ENCODE assay signal across 1 cellular context in genomic region chr22:29394931-29395581, GRCh38.
TF ChIP-seq lines count a peak whose summit lies in the region.

No MANE protein-coding gene starts in this region.

TF ChIP-seq in HepG2, 621 proteins besides CTCF, POLR2A, EP300 and RAD21 (continued from another document and continues in another):
- TF ChIP-seq GMEB1 (CRISPR knock-in tag; IDR thresholded peaks at IDR 0.05; ENCODE audit: borderline replicate concordance): no peak
- peak; percentile 43 for TF ChIP-seq ARID5B (CRISPR knock-in tag; IDR thresholded peaks at IDR 0.05)
- peak; percentile 82 for TF ChIP-seq ARID3A (IDR thresholded peaks at IDR 0.05; ENCODE audit: low read depth, low read length)
- TF ChIP-seq ZNF275 (CRISPR knock-in tag; IDR thresholded peaks at IDR 0.05; ENCODE audit: borderline replicate concordance): no peak
- TF ChIP-seq SOX6 (IDR thresholded peaks at IDR 0.05): no peak
- peak; percentile 15; the same call in 1 of the 2 replicates for TF ChIP-seq SOX6 (CRISPR knock-in tag; IDR thresholded peaks at IDR 0.05)
- no peak for TF ChIP-seq ZBTB20 (CRISPR knock-in tag; IDR thresholded peaks at IDR 0.05; ENCODE audit: borderline replicate concordance, low read depth)
- no peak for TF ChIP-seq MED13 (CRISPR knock-in tag; IDR thresholded peaks at IDR 0.05)
- no peak for TF ChIP-seq PCBP2 (optimal IDR thresholded peaks at IDR 0.05; ENCODE audit: low read depth, low read length, poor library complexity, severe bottlenecking)
- no peak for TF ChIP-seq SIX4 (CRISPR knock-in tag; IDR thresholded peaks at IDR 0.05)
- no peak for TF ChIP-seq ZNF850 (CRISPR knock-in tag; conservative IDR thresholded peaks at IDR 0.05)
- TF ChIP-seq GPN1 (CRISPR knock-in tag; IDR thresholded peaks at IDR 0.05; ENCODE audit: borderline replicate concordance): no peak
- TF ChIP-seq MAF1 (CRISPR knock-in tag; IDR thresholded peaks at IDR 0.05; ENCODE audit: borderline replicate concordance): no peak
- no peak for TF ChIP-seq ZNF296 (CRISPR knock-in tag; conservative IDR thresholded peaks at IDR 0.05)
- TF ChIP-seq TOPORS (CRISPR knock-in tag; IDR thresholded peaks at IDR 0.05): no peak
- TF ChIP-seq CENPT (CRISPR knock-in tag; IDR thresholded peaks at IDR 0.05; ENCODE audit: low read depth): no peak
- no peak for TF ChIP-seq RELA (CRISPR knock-in tag; IDR thresholded peaks at IDR 0.05)
- no peak for TF ChIP-seq MEF2D (CRISPR knock-in tag; IDR thresholded peaks at IDR 0.05)
- TF ChIP-seq HCFC1 (IDR thresholded peaks at IDR 0.05; ENCODE audit: low read depth, low read length): no peak
- TF ChIP-seq ZNF605 (CRISPR knock-in tag; IDR thresholded peaks at IDR 0.05): no peak
- TF ChIP-seq NFATC3 (CRISPR knock-in tag; IDR thresholded peaks at IDR 0.05): no peak
- TF ChIP-seq NR1H2 (CRISPR knock-in tag; IDR thresholded peaks at IDR 0.05; ENCODE audit: borderline replicate concordance, low read depth): no peak
- TF ChIP-seq TARDBP (CRISPR knock-in tag; IDR thresholded peaks at IDR 0.05): 0 out of 2 replicates have a peak, but pooled peaks have one; percentile 18
- no peak for TF ChIP-seq ZNF7 (CRISPR knock-in tag; IDR thresholded peaks at IDR 0.05)
- no peak for TF ChIP-seq ZNF674 (CRISPR knock-in tag; IDR thresholded peaks at IDR 0.05; ENCODE audit: low read depth)
- TF ChIP-seq TFE3 (CRISPR knock-in tag; IDR thresholded peaks at IDR 0.05): no peak
- TF ChIP-seq ZNF18 (CRISPR knock-in tag; IDR thresholded peaks at IDR 0.05; ENCODE audit: insufficient replicate concordance): no peak
- no peak for TF ChIP-seq MAFG (CRISPR knock-in tag; IDR thresholded peaks at IDR 0.05)
- TF ChIP-seq SRF (IDR thresholded peaks at IDR 0.05; ENCODE audit: low read depth, low read length): no peak
- no peak for TF ChIP-seq ZNF260 (CRISPR knock-in tag; IDR thresholded peaks at IDR 0.05; ENCODE audit: borderline replicate concordance, low read depth)
- no peak for TF ChIP-seq FOXO4 (CRISPR knock-in tag; conservative IDR thresholded peaks at IDR 0.05)
- no peak for TF ChIP-seq ZNF446 (CRISPR knock-in tag; IDR thresholded peaks at IDR 0.05)
- no peak for TF ChIP-seq DDIT3 (CRISPR knock-in tag; IDR thresholded peaks at IDR 0.05)
- no peak for TF ChIP-seq NFRKB (IDR thresholded peaks at IDR 0.05)
- no peak for TF ChIP-seq ZNF704 (CRISPR knock-in tag; IDR thresholded peaks at IDR 0.05; ENCODE audit: borderline replicate concordance)
- TF ChIP-seq ZMYM4 (CRISPR knock-in tag; IDR thresholded peaks at IDR 0.05): no peak
- TF ChIP-seq ZNF547 (CRISPR knock-in tag; IDR thresholded peaks at IDR 0.05): no peak
